In genomic region chr17:13160281-13160680, GRCh38 we compare ENCODE assay signal across 16 cellular contexts.
"Had no signal": no experiment of that assay in that cellular context is flagged by ENCODE, and none has a peak within 500 bp of the region (broad histone marks: within the 10 kb centered on the region; RNA-seq: fewer than 3 reads in every experiment).

No MANE protein-coding gene starts in this region.

- H3K27ac ChIP-seq: dorsolateral prefrontal cortex, neutrophil, pancreas, right lobe of liver, stomach, thyroid gland had no signal

- H3K27me3 ChIP-seq: neutrophil, pancreas, right lobe of liver, stomach, thyroid gland had no signal

- H3K36me3 ChIP-seq: neutrophil, pancreas, right lobe of liver, stomach, thyroid gland had no signal

- H3K9me3 ChIP-seq: neutrophil, pancreas, right lobe of liver, stomach, thyroid gland had no signal

- H3K4me3 ChIP-seq: dorsolateral prefrontal cortex, lung, pancreas, right lobe of liver, stomach, thyroid gland had no signal

- H3K4me1 ChIP-seq: pancreas, right lobe of liver, stomach, thyroid gland had no signal

- DNase-seq: dorsolateral prefrontal cortex; effector CD4-positive, alpha-beta T cell; hypothalamus; immature natural killer cell; left ventricle myocardium superior; natural killer cell; pancreas; retina; right lobe of liver; stimulated activated CD4-positive, alpha-beta T cell treated with anti-CD3 and anti-CD28 coated beads, Interleukin-2, amount 100 ng/mL, for 24 hours; stimulated activated CD4-positive, alpha-beta T cell treated with anti-CD3 and anti-CD28 coated beads, Interleukin-4, amount 100 ng/mL, for 24 hours; stimulated activated naive CD4-positive, alpha-beta T cell treated with Interleukin-2 at 50 U/mL for 16 hours; stomach; thyroid gland had no signal
